In genomic region chr6:25012657-25013056, GRCh38 we compare ENCODE assay signal across 1 cellular context.
TF ChIP-seq lines count a peak whose summit lies in the region.

No MANE protein-coding gene starts in this region.

TF ChIP-seq in WTC11, 78 proteins besides CTCF, POLR2A, EP300 and RAD21 (continued from another document):
- TF ChIP-seq USF1 (CRISPR knock-in tag; IDR thresholded peaks at IDR 0.05) (no peak), TEAD4 (CRISPR knock-in tag; IDR thresholded peaks at IDR 0.05) (no peak), ZNF423 (CRISPR knock-in tag; IDR thresholded peaks at IDR 0.05) (no peak), ZBTB21 (CRISPR knock-in tag; IDR thresholded peaks at IDR 0.05; ENCODE audit: borderline replicate concordance) (no peak), ZNF671 (CRISPR knock-in tag; IDR thresholded peaks at IDR 0.05) (no peak), CREB1 (CRISPR knock-in tag; IDR thresholded peaks at IDR 0.05) (no peak)
